ENCODE assay signal across 1 cellular context in genomic region chr4:91233164-91233563, GRCh38.
TF ChIP-seq lines count a peak whose summit lies in the region.

No MANE protein-coding gene starts in this region.

TF ChIP-seq in A549, 52 proteins besides CTCF, POLR2A, EP300 and RAD21 (continued from another document):
- TF ChIP-seq, protein P1, sequence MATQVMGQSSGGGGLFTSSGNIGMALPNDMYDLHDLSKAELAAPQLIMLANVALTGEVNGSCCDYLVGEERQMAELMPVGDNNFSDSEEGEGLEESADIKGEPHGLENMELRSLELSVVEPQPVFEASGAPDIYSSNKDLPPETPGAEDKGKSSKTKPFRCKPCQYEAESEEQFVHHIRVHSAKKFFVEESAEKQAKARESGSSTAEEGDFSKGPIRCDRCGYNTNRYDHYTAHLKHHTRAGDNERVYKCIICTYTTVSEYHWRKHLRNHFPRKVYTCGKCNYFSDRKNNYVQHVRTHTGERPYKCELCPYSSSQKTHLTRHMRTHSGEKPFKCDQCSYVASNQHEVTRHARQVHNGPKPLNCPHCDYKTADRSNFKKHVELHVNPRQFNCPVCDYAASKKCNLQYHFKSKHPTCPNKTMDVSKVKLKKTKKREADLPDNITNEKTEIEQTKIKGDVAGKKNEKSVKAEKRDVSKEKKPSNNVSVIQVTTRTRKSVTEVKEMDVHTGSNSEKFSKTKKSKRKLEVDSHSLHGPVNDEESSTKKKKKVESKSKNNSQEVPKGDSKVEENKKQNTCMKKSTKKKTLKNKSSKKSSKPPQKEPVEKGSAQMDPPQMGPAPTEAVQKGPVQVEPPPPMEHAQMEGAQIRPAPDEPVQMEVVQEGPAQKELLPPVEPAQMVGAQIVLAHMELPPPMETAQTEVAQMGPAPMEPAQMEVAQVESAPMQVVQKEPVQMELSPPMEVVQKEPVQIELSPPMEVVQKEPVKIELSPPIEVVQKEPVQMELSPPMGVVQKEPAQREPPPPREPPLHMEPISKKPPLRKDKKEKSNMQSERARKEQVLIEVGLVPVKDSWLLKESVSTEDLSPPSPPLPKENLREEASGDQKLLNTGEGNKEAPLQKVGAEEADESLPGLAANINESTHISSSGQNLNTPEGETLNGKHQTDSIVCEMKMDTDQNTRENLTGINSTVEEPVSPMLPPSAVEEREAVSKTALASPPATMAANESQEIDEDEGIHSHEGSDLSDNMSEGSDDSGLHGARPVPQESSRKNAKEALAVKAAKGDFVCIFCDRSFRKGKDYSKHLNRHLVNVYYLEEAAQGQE (IDR thresholded peaks at IDR 0.05) = no peak
- no peak for TF ChIP-seq USF2 (IDR thresholded peaks at IDR 0.05)
- TF ChIP-seq, protein P2, sequence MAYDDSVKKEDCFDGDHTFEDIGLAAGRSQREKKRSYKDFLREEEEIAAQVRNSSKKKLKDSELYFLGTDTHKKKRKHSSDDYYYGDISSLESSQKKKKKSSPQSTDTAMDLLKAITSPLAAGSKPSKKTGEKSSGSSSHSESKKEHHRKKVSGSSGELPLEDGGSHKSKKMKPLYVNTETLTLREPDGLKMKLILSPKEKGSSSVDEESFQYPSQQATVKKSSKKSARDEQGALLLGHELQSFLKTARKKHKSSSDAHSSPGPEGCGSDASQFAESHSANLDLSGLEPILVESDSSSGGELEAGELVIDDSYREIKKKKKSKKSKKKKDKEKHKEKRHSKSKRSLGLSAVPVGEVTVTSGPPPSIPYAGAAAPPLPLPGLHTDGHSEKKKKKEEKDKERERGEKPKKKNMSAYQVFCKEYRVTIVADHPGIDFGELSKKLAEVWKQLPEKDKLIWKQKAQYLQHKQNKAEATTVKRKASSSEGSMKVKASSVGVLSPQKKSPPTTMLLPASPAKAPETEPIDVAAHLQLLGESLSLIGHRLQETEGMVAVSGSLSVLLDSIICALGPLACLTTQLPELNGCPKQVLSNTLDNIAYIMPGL (CRISPR knock-in tag; IDR thresholded peaks at IDR 0.05; ENCODE audit: borderline replicate concordance) = no peak
